Comparison of ENCODE assay signal across 13 cellular contexts in the genomic region with DNA sequence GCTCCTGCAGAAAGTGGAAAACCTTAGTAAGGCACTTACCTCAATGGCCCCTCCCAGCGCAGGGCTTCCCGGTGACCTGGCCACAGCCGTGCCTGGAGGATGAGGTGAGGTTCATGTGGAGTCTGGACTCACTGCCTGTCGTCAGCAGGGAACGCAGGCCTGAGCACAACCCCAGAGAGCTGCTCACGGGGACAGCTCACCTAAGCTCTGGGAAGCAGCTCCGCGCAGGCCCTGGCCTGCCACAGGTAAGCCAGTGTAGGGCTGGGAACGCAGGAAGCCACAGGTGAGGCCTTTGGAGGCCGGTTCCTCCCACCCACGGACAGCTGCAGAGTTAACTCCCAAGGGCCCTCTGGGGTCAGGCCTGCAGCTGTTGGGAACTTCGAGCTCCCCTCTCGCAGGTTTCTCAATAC. TPM values are rescaled to one million over a fixed set of nuclear protein-coding genes. Genes with fewer than 3 reads are reported as not detected.
A peak's percentile ranks its signal among the peaks of the same experiment; 100 is the strongest.
DNase-seq lines count a peak whose midpoint lies in the region; ATAC-seq, FAIRE-seq and TF ChIP-seq lines count a peak whose summit lies in the region.
"Had no signal": no experiment of that assay in that cellular context is flagged by ENCODE, and none has a peak within 500 bp of the region (broad histone marks: within the 10 kb centered on the region; RNA-seq: fewer than 3 reads in every experiment).

No MANE protein-coding gene starts in this region.

- BruUV-seq in HepG2 (replicated peaks; lab: Mats Ljungman, UMichigan) = no TSS peak

- H3K27ac ChIP-seq in HepG2 (ENCODE audit: extremely low read length, insufficient read depth, low read length) (no peak overlapping the region), transverse colon (peak overlapping the region in 1 of 4 donors; percentile 61)
- H3K27ac ChIP-seq: HL-60 had no signal

- no peak overlapping the region for H3K9ac ChIP-seq in HepG2 (ENCODE audit: insufficient read depth, low read depth, low read length)

- no peaks in the 10 kb centered on the region for H4K20me1 ChIP-seq in HepG2 (ENCODE audit: insufficient read depth, low read length)

- H3K27me3 ChIP-seq in HepG2 (ENCODE audit: control insufficient read depth in 1 of 2, insufficient read depth in 2 of 2, low read length in 2 of 2) = no peaks in the 10 kb centered on the region; a peak in 1 of 5 replicates
- H3K27me3 ChIP-seq in transverse colon = no peaks in the 10 kb centered on the region

- H3K79me2 ChIP-seq in HepG2 (ENCODE audit: insufficient read depth, low read length) = no peaks in the 10 kb centered on the region

- TF ChIP-seq CTCF in AG04449 (IDR thresholded peaks at IDR 0.05; ENCODE audit: insufficient read depth, low read length, missing control alignments) (peak; percentile 12), HepG2 (CRISPR knock-in tag; IDR thresholded peaks at IDR 0.05) (no peak), transverse colon (IDR thresholded peaks at IDR 0.05) (no peak)

- POLR2A ChIA-PET in AG04449 (lab: Yijun Ruan, JAX) = interaction anchor here (0.6 kb wide), 1 partner anchor 79 kb away, joined by 3 read pairs; the partner anchor contains the start of gene ARPC3
- POLR2A ChIA-PET in HepG2 (lab: Yijun Ruan, JAX) = interaction anchor here (0.8 kb wide), 1 partner anchor 11 kb away, joined by 3 read pairs; no protein-coding TSS in a partner anchor

- in situ Hi-C loops in HepG2 (cut with HindIII; ENCODE audit: extremely low pct_ligation_motif_present, low pct_unique_long_range_greater_than_20kb) (no loop called here), transverse colon (cut with MboI; ENCODE audit: low pct_ligation_motif_present in 1 of 4, low pct_unique_long_range_greater_than_20kb in 1 of 4, low sequenced_read_pairs in 3 of 4) (no loop called here)

- CTCF ChIA-PET in AG04449 (lab: Yijun Ruan, JAX) = interaction anchor here (0.8 kb wide), 1 partner anchor 12 kb away, joined by 4 read pairs; no protein-coding TSS in a partner anchor
- CTCF ChIA-PET in HepG2 (lab: Yijun Ruan, JAX; ENCODE audit: low intra/inter-chr PET ratio, low total read pairs) = no interaction called here

- no peak for TF ChIP-seq EP300 in HepG2 (IDR thresholded peaks at IDR 0.05; ENCODE audit: low read depth in 2 of 2, low read length in 2 of 2)
- TF ChIP-seq EP300 in HepG2 (CRISPR knock-in tag; IDR thresholded peaks at IDR 0.05; ENCODE audit: borderline replicate concordance) = no peak
- no peak for TF ChIP-seq EP300 in transverse colon (IDR thresholded peaks at IDR 0.05; ENCODE audit: low read depth)

- no peak overlapping the region for H3K4me2 ChIP-seq in HepG2 (ENCODE audit: low read depth, low read length)

- H3K4me3 ChIP-seq in AG04449 (ENCODE audit: low read depth, low read length) (no peak overlapping the region), HepG2 (replicated peaks in 1 of 3; ENCODE audit: insufficient read depth in 1 of 3, low read depth in 2 of 3, low read length in 3 of 3) (no peak overlapping the region), transverse colon (no peak overlapping the region)

- peaks cover 17 to 35% of the 10 kb centered on the region in 2 experiments for H3K36me3 ChIP-seq in HepG2 (replicated peaks in 1 of 2; ENCODE audit: control insufficient read depth in 1 of 2, insufficient read depth in 2 of 2, low read length in 2 of 2)
- H3K36me3 ChIP-seq in transverse colon = peaks cover 0 to 21% (median 10%) of the 10 kb centered on the region in 4 donors

- no peak for FAIRE-seq in HepG2 (lab: Jason Lieb, UNC)

- H3K9me3 ChIP-seq in HepG2 (ENCODE audit: low read length) (no peaks in the 10 kb centered on the region), transverse colon (no peaks in the 10 kb centered on the region)

- no peak overlapping the region for H2AFZ ChIP-seq in HepG2 (ENCODE audit: low read length)

- no peak for TF ChIP-seq RAD21 in HepG2 (CRISPR knock-in tag; IDR thresholded peaks at IDR 0.05)

- DNase-seq in AG04449 (ENCODE audit: low read depth, low spot score) = no peak
- peak; percentile 24 for DNase-seq in RPMI8226
- no peak for DNase-seq in HepG2 (ENCODE audit: low spot score)
- DNase-seq in left colon = no peak
- no peak for DNase-seq in transverse colon
- DNase-seq: activated CD8-positive, alpha-beta memory T cell treated with anti-CD3 and anti-CD28 coated beads, Interleukin-2, amount 10 ng/mL, durations not matched to agents 7 days and 5 days; MM.1S; SHP77; stimulated activated CD8-positive, alpha-beta memory T cell treated with anti-CD3 and anti-CD28 coated beads, Interleukin-4, amount 100 ng/mL, for 48 hours had no signal

- intact Hi-C loops in HepG2 (cut with micrococcal nuclease; ENCODE audit: unreplicated experiment) = no loop called here
- intact Hi-C loops in left colon (cut with DNase I, micrococcal nuclease) = no loop called here
- intact Hi-C loops in transverse colon (cut with DNase I; ENCODE audit: low total_unique reads) = no loop called here

- WGBS in HepG2 (ENCODE audit: low lambda C conversion rate) = 100% methylated on average over 4 of the region's 13 CpGs
- 78% methylated on average over 13 of the region's 13 CpGs; no CpG with 5 or more reads in 1 of the 2 donors for WGBS in transverse colon (ENCODE audit: low coverage in 1 of 2), 2 donors

- TF ChIP-seq POLR2A in HepG2 (IDR thresholded peaks at IDR 0.05; ENCODE audit: insufficient read depth in 1 of 2, low read depth in 2 of 2, low read length in 2 of 2) (no peak), transverse colon (IDR thresholded peaks at IDR 0.05) (no peak)

- ATAC-seq in GM21786 (IDR thresholded peaks at IDR 0.05; ENCODE audit: unreplicated experiment) (peak; percentile 11), HepG2 (peak; percentile 11), HG03457 (IDR thresholded peaks at IDR 0.05; ENCODE audit: unreplicated experiment) (no peak), GM19452 (IDR thresholded peaks at IDR 0.05; ENCODE audit: unreplicated experiment) (no peak), left colon (no peak)
- ATAC-seq: activated CD8-positive, alpha-beta memory T cell treated with anti-CD3 and anti-CD28 coated beads, Interleukin-2, amount 10 ng/mL, durations not matched to agents 7 days and 5 days had no signal

- H3K4me1 ChIP-seq in HepG2 (ENCODE audit: insufficient read depth, low read length) (peaks cover 23% of the 10 kb centered on the region), transverse colon (peaks cover 3 to 43% (median 7%) of the 10 kb centered on the region in 4 donors)

TF ChIP-seq in HepG2, 621 proteins besides CTCF, POLR2A, EP300 and RAD21 (continues in another document):
- TF ChIP-seq, protein P1, sequence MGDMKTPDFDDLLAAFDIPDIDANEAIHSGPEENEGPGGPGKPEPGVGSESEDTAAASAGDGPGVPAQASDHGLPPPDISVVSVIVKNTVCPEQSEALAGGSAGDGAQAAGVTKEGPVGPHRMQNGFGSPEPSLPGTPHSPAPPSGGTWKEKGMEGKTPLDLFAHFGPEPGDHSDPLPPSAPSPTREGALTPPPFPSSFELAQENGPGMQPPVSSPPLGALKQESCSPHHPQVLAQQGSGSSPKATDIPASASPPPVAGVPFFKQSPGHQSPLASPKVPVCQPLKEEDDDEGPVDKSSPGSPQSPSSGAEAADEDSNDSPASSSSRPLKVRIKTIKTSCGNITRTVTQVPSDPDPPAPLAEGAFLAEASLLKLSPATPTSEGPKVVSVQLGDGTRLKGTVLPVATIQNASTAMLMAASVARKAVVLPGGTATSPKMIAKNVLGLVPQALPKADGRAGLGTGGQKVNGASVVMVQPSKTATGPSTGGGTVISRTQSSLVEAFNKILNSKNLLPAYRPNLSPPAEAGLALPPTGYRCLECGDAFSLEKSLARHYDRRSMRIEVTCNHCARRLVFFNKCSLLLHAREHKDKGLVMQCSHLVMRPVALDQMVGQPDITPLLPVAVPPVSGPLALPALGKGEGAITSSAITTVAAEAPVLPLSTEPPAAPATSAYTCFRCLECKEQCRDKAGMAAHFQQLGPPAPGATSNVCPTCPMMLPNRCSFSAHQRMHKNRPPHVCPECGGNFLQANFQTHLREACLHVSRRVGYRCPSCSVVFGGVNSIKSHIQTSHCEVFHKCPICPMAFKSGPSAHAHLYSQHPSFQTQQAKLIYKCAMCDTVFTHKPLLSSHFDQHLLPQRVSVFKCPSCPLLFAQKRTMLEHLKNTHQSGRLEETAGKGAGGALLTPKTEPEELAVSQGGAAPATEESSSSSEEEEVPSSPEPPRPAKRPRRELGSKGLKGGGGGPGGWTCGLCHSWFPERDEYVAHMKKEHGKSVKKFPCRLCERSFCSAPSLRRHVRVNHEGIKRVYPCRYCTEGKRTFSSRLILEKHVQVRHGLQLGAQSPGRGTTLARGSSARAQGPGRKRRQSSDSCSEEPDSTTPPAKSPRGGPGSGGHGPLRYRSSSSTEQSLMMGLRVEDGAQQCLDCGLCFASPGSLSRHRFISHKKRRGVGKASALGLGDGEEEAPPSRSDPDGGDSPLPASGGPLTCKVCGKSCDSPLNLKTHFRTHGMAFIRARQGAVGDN (CRISPR knock-in tag; IDR thresholded peaks at IDR 0.05) = peak; percentile 16; the same call in 1 of the 2 replicates
- TF ChIP-seq AGO2 (optimal IDR thresholded peaks at IDR 0.05; ENCODE audit: low read depth, low read length) (peak; percentile 61), HNRNPK (IDR thresholded peaks at IDR 0.05; ENCODE audit: low read depth, low read length, poor library complexity, severe bottlenecking) (no peak)

RNA-seq across cellular contexts. Expression of gene ANAPC7, which starts 32.8 kb away (rescaled TPM):
- total RNA-seq in HepG2 (2016; rRNA removed; fragmentation: Illumina TruSeq; extraction: Trizol) (69.1 and 73.7 TPM in 2 replicates), left colon (10 to 100 TPM; 27.3 to 31.1 TPM), transverse colon (100 to 1,000 TPM in 1 of 4 donors, 10 to 100 TPM in 3; 16.8 to 127 (median 31.4) TPM)
- total RNA-seq in HepG2 (2016; cell fraction: cytosol; rRNA removed; fragmentation: Illumina TruSeq; extraction: Trizol; ENCODE audit: low read depth) = 29.4 and 31.2 TPM in 2 replicates
- 69.6 and 77.9 TPM in 2 replicates for total RNA-seq in HepG2 (2016; cell fraction: insoluble cytoplasmic fraction; rRNA removed; fragmentation: Illumina TruSeq; extraction: Trizol)
- total RNA-seq in HepG2 (2016; cell fraction: membrane; rRNA removed; fragmentation: Illumina TruSeq; extraction: Trizol) = 30.2 and 37.8 TPM in 2 replicates
- total RNA-seq in HepG2 (2016; cell fraction: nucleus; rRNA removed; fragmentation: Illumina TruSeq; extraction: Trizol) = 48.8 and 58.7 TPM in 2 replicates
- polyA plus RNA-seq in HepG2 (2011; rRNA removed) = 31.5 and 40.0 TPM in 2 replicates
- 24.7 and 25.8 TPM in 2 replicates for polyA plus RNA-seq in HepG2 (2011; cell fraction: cytosol; rRNA removed)
- polyA plus RNA-seq in HepG2 (2011; cell fraction: nucleus; rRNA removed) = 54.7 and 59.1 TPM in 2 replicates
- polyA plus RNA-seq in HepG2 (2012) = 29.7 and 35.9 TPM in 2 replicates
- 6.2 and 9.1 TPM in 2 replicates for polyA plus RNA-seq in HepG2 (2016; cell fraction: cytosol; fragmentation: Illumina TruSeq; extraction: Trizol; ENCODE audit: low read depth)
- polyA plus RNA-seq in HepG2 (2016; cell fraction: insoluble cytoplasmic fraction; fragmentation: Illumina TruSeq; extraction: Trizol; ENCODE audit: low read depth) = 59.6 and 60.3 TPM in 2 replicates
- polyA plus RNA-seq in HepG2 (2016; cell fraction: membrane; fragmentation: Illumina TruSeq; extraction: Trizol; ENCODE audit: low read depth) = 15.7 TPM in 2 replicates
- polyA plus RNA-seq in HepG2 (2016; cell fraction: nucleus; fragmentation: Illumina TruSeq; extraction: Trizol; ENCODE audit: insufficient read depth, low read depth) = 155 and 162 TPM in 2 replicates
- polyA minus RNA-seq in HepG2 (2011; rRNA and poly(A)+ RNA removed; ENCODE audit: low replicate concordance) = 31.9 and 76.0 TPM in 2 replicates
- 20.1 and 21.5 TPM in 2 replicates for polyA minus RNA-seq in HepG2 (2011; cell fraction: cytosol; rRNA and poly(A)+ RNA removed)
- 25.1 and 41.6 TPM in 2 replicates for polyA minus RNA-seq in HepG2 (2011; cell fraction: nucleus; rRNA and poly(A)+ RNA removed)

Comparison
In these comparisons a context has a peak if more than half of its experiments do, and no peak if none do; other contexts are left out.
1. ATAC-seq: peak in GM21786 (single experiment) and HepG2 (single experiment); none in HG03457 (single experiment), GM19452 (single experiment) and left colon (single experiment).